In the genomic region with DNA sequence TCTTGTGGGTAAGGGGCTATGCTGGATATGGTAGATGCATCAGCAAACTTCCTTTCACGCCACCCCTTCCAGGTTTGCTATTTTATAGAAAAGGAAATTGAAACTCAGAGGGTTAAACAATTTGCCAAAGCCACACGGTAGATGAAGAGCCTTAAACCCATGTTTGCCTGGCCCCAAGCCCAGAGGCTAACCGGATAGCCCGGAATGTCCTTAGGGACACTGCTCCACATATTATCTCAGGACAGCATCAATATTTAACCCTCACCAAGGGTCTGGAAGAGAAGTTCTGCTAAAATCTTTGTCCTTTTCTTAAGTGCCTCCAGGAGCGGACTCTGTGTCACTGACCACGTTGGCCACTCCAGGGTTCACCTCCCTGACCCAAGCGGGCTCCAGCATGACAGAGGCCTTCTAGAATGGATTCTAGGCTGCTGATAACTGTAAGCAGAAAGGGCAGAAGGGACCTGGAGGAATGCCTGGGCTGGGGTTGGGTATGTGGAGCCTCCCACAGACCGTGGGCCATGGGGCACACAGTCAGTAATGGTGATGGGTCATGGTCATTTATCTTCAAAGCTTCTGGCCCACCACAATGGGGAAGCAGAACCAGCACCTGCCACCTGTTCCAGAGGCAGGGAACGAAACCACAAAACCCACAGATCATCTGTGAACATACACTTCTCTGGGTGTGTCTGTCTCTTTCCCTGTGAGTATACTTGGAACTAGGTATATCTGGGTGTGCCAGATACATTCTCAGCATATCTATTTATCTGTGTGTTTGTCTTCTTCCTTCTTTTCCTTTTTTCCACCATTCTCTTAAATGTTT, we compare ENCODE assay signal across 1 cellular context.
TF ChIP-seq lines count a peak whose summit lies in the region.

No MANE protein-coding gene starts in this region.

TF ChIP-seq in K562, 482 proteins besides CTCF, POLR2A, EP300 and RAD21 (continued from another document and continues in another):
- TF ChIP-seq PRMT5 (CRISPR knock-in tag; IDR thresholded peaks at IDR 0.05) (no peak), CUX1 (CRISPR knock-in tag; IDR thresholded peaks at IDR 0.05) (no peak), NRF1 (conservative IDR thresholded peaks at IDR 0.05 in 1 of 2, IDR thresholded peaks at IDR 0.05 in 1 of 2) (no peak), GTF2F1 (IDR thresholded peaks at IDR 0.05; ENCODE audit: low read depth, low read length) (no peak), TFAM (CRISPR knock-in tag; conservative IDR thresholded peaks at IDR 0.05) (no peak), SAP30 (IDR thresholded peaks at IDR 0.05; ENCODE audit: borderline replicate concordance, insufficient read depth, low read depth, low read length, poor library complexity, severe bottlenecking) (no peak), MAZ (CRISPR knock-in tag; conservative IDR thresholded peaks at IDR 0.05 in 1 of 2, IDR thresholded peaks at IDR 0.05 in 1 of 2) (0 out of 4 replicates have a peak, but pooled peaks of 1 of the 2 experiments have one; percentile 21), PTRF (tag; IDR thresholded peaks at IDR 0.05) (no peak), ZFX (CRISPR knock-in tag; IDR thresholded peaks at IDR 0.05) (no peak), SMARCB1 (IDR thresholded peaks at IDR 0.05; ENCODE audit: insufficient read length, low read depth) (no peak), RBM25 (IDR thresholded peaks at IDR 0.05; ENCODE audit: low read depth, low read length, severe bottlenecking) (no peak), FOXM1 (IDR thresholded peaks at IDR 0.05; ENCODE audit: low read depth) (peak; percentile 73; the same call in 1 of the 2 replicates), FOXM1 (CRISPR knock-in tag; IDR thresholded peaks at IDR 0.05; ENCODE audit: low read depth) (no peak), ETV5 (CRISPR knock-in tag; IDR thresholded peaks at IDR 0.05; ENCODE audit: low read depth) (0 out of 2 replicates have a peak, but pooled peaks have one; percentile 30), HCFC1 (IDR thresholded peaks at IDR 0.05; ENCODE audit: low read depth, low read length) (no peak), NELFE (IDR thresholded peaks at IDR 0.05; ENCODE audit: insufficient read depth, insufficient read length) (no peak), ZNF174 (CRISPR knock-in tag; IDR thresholded peaks at IDR 0.05) (no peak), PCBP2 (IDR thresholded peaks at IDR 0.05; ENCODE audit: low read depth, low read length, poor library complexity, severe bottlenecking) (no peak), NEUROD1 (IDR thresholded peaks at IDR 0.05; ENCODE audit: borderline replicate concordance, low read depth, low read length, partially characterized antibody) (peak; percentile 37), MTA3 (IDR thresholded peaks at IDR 0.05; ENCODE audit: borderline replicate concordance) (no peak; the same call in 1 of the 2 replicates), ZBTB8A (IDR thresholded peaks at IDR 0.05; ENCODE audit: partially characterized antibody) (no peak), L3MBTL2 (IDR thresholded peaks at IDR 0.05) (no peak), ZNF586 (CRISPR knock-in tag; conservative IDR thresholded peaks at IDR 0.05) (no peak), RBM15 (IDR thresholded peaks at IDR 0.05; ENCODE audit: insufficient read depth, low read length) (no peak), ZC3H4 (CRISPR knock-in tag; IDR thresholded peaks at IDR 0.05; ENCODE audit: borderline replicate concordance) (no peak), CBX2 (IDR thresholded peaks at IDR 0.05; ENCODE audit: insufficient read depth, low read length, poor library complexity, severe bottlenecking) (no peak), HMG20A (CRISPR knock-in tag; conservative IDR thresholded peaks at IDR 0.05) (no peak), RBM39 (optimal IDR thresholded peaks at IDR 0.05; ENCODE audit: low read depth, low read length) (no peak), CBFA2T2 (conservative IDR thresholded peaks at IDR 0.05) (peak; percentile 86), DNMT1 (IDR thresholded peaks at IDR 0.05) (no peak), ATF7 (IDR thresholded peaks at IDR 0.05) (peak; percentile 37; the same call in 1 of the 2 replicates), ASH1L (IDR thresholded peaks at IDR 0.05; ENCODE audit: borderline replicate concordance, low read depth, partially characterized antibody) (no peak), TBP (optimal IDR thresholded peaks at IDR 0.05; ENCODE audit: low read depth, low read length) (no peak), SAFB (IDR thresholded peaks at IDR 0.05; ENCODE audit: borderline replicate concordance, low read depth, low read length) (no peak), SMAD1 (IDR thresholded peaks at IDR 0.05; ENCODE audit: low read depth, low read length, partially characterized antibody) (no peak)
- TF ChIP-seq, protein P1, sequence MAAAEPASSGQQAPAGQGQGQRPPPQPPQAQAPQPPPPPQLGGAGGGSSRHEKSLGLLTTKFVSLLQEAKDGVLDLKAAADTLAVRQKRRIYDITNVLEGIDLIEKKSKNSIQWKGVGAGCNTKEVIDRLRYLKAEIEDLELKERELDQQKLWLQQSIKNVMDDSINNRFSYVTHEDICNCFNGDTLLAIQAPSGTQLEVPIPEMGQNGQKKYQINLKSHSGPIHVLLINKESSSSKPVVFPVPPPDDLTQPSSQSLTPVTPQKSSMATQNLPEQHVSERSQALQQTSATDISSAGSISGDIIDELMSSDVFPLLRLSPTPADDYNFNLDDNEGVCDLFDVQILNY (CRISPR knock-in tag; IDR thresholded peaks at IDR 0.05), result no peak
- TF ChIP-seq, protein P2, sequence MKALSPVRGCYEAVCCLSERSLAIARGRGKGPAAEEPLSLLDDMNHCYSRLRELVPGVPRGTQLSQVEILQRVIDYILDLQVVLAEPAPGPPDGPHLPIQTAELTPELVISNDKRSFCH (CRISPR knock-in tag; IDR thresholded peaks at IDR 0.05), result no peak
- TF ChIP-seq, protein P2 (tag; IDR thresholded peaks at IDR 0.05), result peak; percentile 72; the same call in 1 of the 2 replicates
- TF ChIP-seq, protein P3, sequence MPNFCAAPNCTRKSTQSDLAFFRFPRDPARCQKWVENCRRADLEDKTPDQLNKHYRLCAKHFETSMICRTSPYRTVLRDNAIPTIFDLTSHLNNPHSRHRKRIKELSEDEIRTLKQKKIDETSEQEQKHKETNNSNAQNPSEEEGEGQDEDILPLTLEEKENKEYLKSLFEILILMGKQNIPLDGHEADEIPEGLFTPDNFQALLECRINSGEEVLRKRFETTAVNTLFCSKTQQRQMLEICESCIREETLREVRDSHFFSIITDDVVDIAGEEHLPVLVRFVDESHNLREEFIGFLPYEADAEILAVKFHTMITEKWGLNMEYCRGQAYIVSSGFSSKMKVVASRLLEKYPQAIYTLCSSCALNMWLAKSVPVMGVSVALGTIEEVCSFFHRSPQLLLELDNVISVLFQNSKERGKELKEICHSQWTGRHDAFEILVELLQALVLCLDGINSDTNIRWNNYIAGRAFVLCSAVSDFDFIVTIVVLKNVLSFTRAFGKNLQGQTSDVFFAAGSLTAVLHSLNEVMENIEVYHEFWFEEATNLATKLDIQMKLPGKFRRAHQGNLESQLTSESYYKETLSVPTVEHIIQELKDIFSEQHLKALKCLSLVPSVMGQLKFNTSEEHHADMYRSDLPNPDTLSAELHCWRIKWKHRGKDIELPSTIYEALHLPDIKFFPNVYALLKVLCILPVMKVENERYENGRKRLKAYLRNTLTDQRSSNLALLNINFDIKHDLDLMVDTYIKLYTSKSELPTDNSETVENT (CRISPR knock-in tag; IDR thresholded peaks at IDR 0.05), result no peak
- TF ChIP-seq, protein P4, sequence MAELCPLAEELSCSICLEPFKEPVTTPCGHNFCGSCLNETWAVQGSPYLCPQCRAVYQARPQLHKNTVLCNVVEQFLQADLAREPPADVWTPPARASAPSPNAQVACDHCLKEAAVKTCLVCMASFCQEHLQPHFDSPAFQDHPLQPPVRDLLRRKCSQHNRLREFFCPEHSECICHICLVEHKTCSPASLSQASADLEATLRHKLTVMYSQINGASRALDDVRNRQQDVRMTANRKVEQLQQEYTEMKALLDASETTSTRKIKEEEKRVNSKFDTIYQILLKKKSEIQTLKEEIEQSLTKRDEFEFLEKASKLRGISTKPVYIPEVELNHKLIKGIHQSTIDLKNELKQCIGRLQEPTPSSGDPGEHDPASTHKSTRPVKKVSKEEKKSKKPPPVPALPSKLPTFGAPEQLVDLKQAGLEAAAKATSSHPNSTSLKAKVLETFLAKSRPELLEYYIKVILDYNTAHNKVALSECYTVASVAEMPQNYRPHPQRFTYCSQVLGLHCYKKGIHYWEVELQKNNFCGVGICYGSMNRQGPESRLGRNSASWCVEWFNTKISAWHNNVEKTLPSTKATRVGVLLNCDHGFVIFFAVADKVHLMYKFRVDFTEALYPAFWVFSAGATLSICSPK (IDR thresholded peaks at IDR 0.05; ENCODE audit: borderline replicate concordance), result no peak
- TF ChIP-seq, protein P5, sequence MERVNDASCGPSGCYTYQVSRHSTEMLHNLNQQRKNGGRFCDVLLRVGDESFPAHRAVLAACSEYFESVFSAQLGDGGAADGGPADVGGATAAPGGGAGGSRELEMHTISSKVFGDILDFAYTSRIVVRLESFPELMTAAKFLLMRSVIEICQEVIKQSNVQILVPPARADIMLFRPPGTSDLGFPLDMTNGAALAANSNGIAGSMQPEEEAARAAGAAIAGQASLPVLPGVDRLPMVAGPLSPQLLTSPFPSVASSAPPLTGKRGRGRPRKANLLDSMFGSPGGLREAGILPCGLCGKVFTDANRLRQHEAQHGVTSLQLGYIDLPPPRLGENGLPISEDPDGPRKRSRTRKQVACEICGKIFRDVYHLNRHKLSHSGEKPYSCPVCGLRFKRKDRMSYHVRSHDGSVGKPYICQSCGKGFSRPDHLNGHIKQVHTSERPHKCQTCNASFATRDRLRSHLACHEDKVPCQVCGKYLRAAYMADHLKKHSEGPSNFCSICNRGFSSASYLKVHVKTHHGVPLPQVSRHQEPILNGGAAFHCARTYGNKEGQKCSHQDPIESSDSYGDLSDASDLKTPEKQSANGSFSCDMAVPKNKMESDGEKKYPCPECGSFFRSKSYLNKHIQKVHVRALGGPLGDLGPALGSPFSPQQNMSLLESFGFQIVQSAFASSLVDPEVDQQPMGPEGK (CRISPR knock-in tag; IDR thresholded peaks at IDR 0.05; ENCODE audit: borderline replicate concordance), result no peak
- TF ChIP-seq, protein P6, sequence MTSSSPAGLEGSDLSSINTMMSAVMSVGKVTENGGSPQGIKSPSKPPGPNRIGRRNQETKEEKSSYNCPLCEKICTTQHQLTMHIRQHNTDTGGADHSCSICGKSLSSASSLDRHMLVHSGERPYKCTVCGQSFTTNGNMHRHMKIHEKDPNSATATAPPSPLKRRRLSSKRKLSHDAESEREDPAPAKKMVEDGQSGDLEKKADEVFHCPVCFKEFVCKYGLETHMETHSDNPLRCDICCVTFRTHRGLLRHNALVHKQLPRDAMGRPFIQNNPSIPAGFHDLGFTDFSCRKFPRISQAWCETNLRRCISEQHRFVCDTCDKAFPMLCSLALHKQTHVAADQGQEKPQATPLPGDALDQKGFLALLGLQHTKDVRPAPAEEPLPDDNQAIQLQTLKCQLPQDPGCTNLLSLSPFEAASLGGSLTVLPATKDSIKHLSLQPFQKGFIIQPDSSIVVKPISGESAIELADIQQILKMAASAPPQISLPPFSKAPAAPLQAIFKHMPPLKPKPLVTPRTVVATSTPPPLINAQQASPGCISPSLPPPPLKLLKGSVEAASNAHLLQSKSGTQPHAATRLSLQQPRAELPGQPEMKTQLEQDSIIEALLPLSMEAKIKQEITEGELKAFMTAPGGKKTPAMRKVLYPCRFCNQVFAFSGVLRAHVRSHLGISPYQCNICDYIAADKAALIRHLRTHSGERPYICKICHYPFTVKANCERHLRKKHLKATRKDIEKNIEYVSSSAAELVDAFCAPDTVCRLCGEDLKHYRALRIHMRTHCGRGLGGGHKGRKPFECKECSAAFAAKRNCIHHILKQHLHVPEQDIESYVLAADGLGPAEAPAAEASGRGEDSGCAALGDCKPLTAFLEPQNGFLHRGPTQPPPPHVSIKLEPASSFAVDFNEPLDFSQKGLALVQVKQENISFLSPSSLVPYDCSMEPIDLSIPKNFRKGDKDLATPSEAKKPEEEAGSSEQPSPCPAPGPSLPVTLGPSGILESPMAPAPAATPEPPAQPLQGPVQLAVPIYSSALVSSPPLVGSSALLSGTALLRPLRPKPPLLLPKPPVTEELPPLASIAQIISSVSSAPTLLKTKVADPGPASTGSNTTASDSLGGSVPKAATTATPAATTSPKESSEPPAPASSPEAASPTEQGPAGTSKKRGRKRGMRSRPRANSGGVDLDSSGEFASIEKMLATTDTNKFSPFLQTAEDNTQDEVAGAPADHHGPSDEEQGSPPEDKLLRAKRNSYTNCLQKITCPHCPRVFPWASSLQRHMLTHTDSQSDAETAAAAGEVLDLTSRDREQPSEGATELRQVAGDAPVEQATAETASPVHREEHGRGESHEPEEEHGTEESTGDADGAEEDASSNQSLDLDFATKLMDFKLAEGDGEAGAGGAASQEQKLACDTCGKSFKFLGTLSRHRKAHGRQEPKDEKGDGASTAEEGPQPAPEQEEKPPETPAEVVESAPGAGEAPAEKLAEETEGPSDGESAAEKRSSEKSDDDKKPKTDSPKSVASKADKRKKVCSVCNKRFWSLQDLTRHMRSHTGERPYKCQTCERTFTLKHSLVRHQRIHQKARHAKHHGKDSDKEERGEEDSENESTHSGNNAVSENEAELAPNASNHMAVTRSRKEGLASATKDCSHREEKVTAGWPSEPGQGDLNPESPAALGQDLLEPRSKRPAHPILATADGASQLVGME (CRISPR knock-in tag; IDR thresholded peaks at IDR 0.05), result no peak
